1 cellular context compared by ENCODE assay signal in the genomic region with DNA sequence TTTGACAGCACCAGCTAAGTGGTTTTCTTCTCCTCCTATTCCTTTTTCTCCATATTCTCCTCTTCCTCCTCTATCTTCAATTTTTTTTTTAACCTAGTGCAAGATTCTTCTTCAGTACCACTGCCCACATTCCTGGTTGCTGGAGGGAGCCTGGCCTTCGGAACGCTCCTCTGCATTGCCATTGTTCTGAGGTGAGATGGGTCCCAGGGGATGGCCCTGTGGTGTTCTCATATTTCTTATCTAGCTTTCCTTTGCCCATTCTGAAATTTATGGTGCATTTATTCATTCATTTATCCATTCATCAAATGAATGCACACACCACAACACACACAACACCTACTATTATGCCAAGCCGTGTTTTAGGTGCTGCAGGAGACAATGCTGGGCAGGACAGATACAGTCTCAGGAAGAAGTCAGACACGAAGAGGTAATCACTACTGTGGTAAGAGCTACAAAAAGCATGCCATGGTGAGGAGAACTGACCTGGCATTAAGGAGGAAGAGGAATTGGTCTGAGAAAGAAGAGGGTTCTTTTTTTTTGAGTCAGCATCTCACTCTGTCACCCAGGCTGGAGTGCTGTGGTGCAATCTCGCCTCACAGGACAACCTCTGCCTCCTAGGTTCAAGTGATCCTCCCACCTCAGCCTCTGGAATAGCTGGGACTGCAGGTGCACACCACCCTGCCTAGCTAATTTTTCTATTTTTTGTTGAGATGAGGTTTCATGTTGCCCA.
TF ChIP-seq lines count a peak whose summit lies in the region.

No MANE protein-coding gene starts in this region.

TF ChIP-seq in SK-N-SH treated with all-trans-retinoic acid at 6 μM for 48 hours, 23 proteins besides CTCF, POLR2A, EP300 and RAD21 (continued from another document):
- no peak for TF ChIP-seq PATZ1 (CRISPR knock-in tag; IDR thresholded peaks at IDR 0.05; ENCODE audit: borderline replicate concordance)
- TF ChIP-seq POU6F1 (CRISPR knock-in tag; IDR thresholded peaks at IDR 0.05; ENCODE audit: borderline replicate concordance, low read depth): no peak
- TF ChIP-seq TCF4 (CRISPR knock-in tag; IDR thresholded peaks at IDR 0.05; ENCODE audit: borderline replicate concordance): no peak
- no peak for TF ChIP-seq TOX (CRISPR knock-in tag; IDR thresholded peaks at IDR 0.05; ENCODE audit: borderline replicate concordance)
- no peak for TF ChIP-seq GLIS3 (CRISPR knock-in tag; IDR thresholded peaks at IDR 0.05)
- no peak for TF ChIP-seq ARNTL (CRISPR knock-in tag; IDR thresholded peaks at IDR 0.05; ENCODE audit: borderline replicate concordance, low read depth)
